23 cellular contexts compared by ENCODE assay signal in the genomic region with DNA sequence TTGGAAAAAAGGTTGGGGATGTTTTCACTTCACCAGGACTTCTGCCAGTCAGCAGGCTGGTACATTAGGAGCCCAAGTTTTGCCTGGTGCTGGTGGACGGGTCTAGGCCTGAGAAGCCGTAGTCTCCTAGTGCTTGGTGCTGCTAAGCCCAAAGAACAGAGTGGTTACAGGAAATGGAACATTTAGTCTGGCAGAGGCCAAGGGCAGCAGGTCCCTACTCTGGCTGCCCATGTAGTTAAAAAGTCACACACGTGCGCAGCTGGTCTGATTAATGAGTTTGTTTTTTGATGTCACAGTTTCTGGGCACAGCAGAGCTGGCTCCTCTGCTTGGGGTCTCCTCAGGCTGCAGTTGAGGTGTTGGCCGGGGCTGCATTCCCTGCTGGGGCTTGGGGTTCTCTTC. TPM values are rescaled to one million over a fixed set of nuclear protein-coding genes. Genes with fewer than 3 reads are reported as not detected.
DNase-seq lines count a peak whose midpoint lies in the region; ATAC-seq and TF ChIP-seq lines count a peak whose summit lies in the region.
"Had no signal": no experiment of that assay in that cellular context is flagged by ENCODE, and none has a peak within 500 bp of the region (broad histone marks: within the 10 kb centered on the region; RNA-seq: fewer than 3 reads in every experiment).

No MANE protein-coding gene starts in this region.

- POLR2A ChIA-PET in CD4-positive, alpha-beta memory T cell (lab: Charles Lee; ENCODE audit: partially characterized antibody): interaction anchor here (1.2 to 2.0 kb wide), 2 partner anchors 20 to 25 kb away, joined by 3 to 4 read pairs; no protein-coding TSS in a partner anchor
- POLR2A ChIA-PET in naive thymus-derived CD4-positive, alpha-beta T cell (lab: Charles Lee): interaction anchor here (1.3 kb wide), 1 partner anchor 14 kb away, joined by 3 read pairs; no protein-coding TSS in a partner anchor

- CTCF ChIA-PET in CD4-positive, alpha-beta memory T cell (lab: Charles Lee; ENCODE audit: partially characterized antibody): interaction anchor here (0.6 to 1.3 kb wide), 2 partner anchors 26 to 1846 kb away, joined by 3 to 4 read pairs; no protein-coding TSS in a partner anchor
- CTCF ChIA-PET in naive thymus-derived CD4-positive, alpha-beta T cell (lab: Charles Lee): interaction anchor here (0.6 kb wide), 1 partner anchor 21 kb away, joined by 3 read pairs; no protein-coding TSS in a partner anchor

- H3K4me1 Mint-ChIP-seq in CD4-positive, alpha-beta memory T cell: peaks cover 16 to 72% (median 41%) of the 10 kb centered on the region in 4 donors
- H3K4me1 Mint-ChIP-seq in GM23338: peaks cover 70% of the 10 kb centered on the region
- H3K4me1 Mint-ChIP-seq in naive thymus-derived CD4-positive, alpha-beta T cell: peaks cover 9 to 86% (median 61%) of the 10 kb centered on the region in 7 donors

- no peak for DNase-seq in CD4-positive, alpha-beta memory T cell
- DNase-seq in GM23338 (ENCODE audit: low spot score) (no peak), iPS-NIHi11 (ENCODE audit: low spot score) (no peak), T1000 (lab: John Stamatoyannopoulos, UW) (no peak)
- no peak for DNase-seq in naive thymus-derived CD4-positive, alpha-beta T cell
- DNase-seq: activated CD4-positive, alpha-beta T cell treated with anti-CD3 and anti-CD28 coated beads, Interleukin-2, amount 50 U/mL, for 1 hour; activated CD8-positive, alpha-beta memory T cell treated with anti-CD3 and anti-CD28 coated beads, Interleukin-2, amount 50 U/mL, for 48 hours; activated gamma-delta T cell treated with Interleukin-2 at 50 U/mL for 16 hours; H7; NCI-H187; NCI-H2227 treated with DMSO at 0.1 percent for 48 hours; NK-92 treated with Interleukin-12 subunit alpha and Interleukin-12 subunit beta, amount 100 ng/mL, for 24 hours; nucleus accumbens; transverse colon had no signal

- no peak overlapping the region for H3K27ac ChIP-seq in CD4-positive, alpha-beta memory T cell (ENCODE audit: low read depth, low read length)
- peak overlapping the region; percentile 76; the same call in 1 of the 2 replicates for H3K27ac ChIP-seq in GM23338 (ENCODE audit: low read depth)
- H3K27ac ChIP-seq in VCaP: peak overlapping the region; percentile 5; the same call in 1 of the 2 replicates
- H3K27ac ChIP-seq in naive thymus-derived CD4-positive, alpha-beta T cell (ENCODE audit: low read depth, low read length): no peak overlapping the region
- H3K27ac ChIP-seq: heart left ventricle, transverse colon had no signal

- H4K20me1 ChIP-seq in GM23338 (replicated peaks; ENCODE audit: insufficient read depth): peaks cover 63% of the 10 kb centered on the region

- peaks cover 6% of the 10 kb centered on the region for H3K36me3 ChIP-seq in CD4-positive, alpha-beta memory T cell (ENCODE audit: insufficient read depth, low read length)
- no peaks in the 10 kb centered on the region; the same call in 1 of the 2 replicates for H3K36me3 ChIP-seq in GM23338 (ENCODE audit: insufficient read depth)
- H3K36me3 ChIP-seq in naive thymus-derived CD4-positive, alpha-beta T cell (ENCODE audit: control insufficient read depth in 2 of 3, insufficient read depth in 3 of 3, low read length in 3 of 3): peaks cover 0 to 31% (median 0%) of the 10 kb centered on the region in 3 experiments
- H3K36me3 ChIP-seq: transverse colon had no signal

- TF ChIP-seq CTCF in GM23338 (conservative IDR thresholded peaks at IDR 0.05; ENCODE audit: low read depth in 2 of 2): no peak
- TF ChIP-seq CTCF in VCaP (conservative IDR thresholded peaks at IDR 0.05): no peak

- H3K9me3 ChIP-seq in CD4-positive, alpha-beta memory T cell (ENCODE audit: control insufficient read depth in 1 of 2, low read length in 2 of 2): no peaks in the 10 kb centered on the region
- H3K9me3 ChIP-seq in naive thymus-derived CD4-positive, alpha-beta T cell (ENCODE audit: control insufficient read depth in 2 of 3, low read length in 3 of 3): no peaks in the 10 kb centered on the region
- H3K9me3 ChIP-seq: heart left ventricle, transverse colon had no signal

- peaks cover 100% of the 10 kb centered on the region for H3K79me2 ChIP-seq in GM23338 (replicated peaks; ENCODE audit: insufficient read depth)

- no peak overlapping the region for H2AFZ ChIP-seq in GM23338

- no peak overlapping the region for H3K4me3 Mint-ChIP-seq in CD4-positive, alpha-beta memory T cell
- H3K4me3 Mint-ChIP-seq in GM23338: no peak overlapping the region
- peak overlapping the region in 3 of 10 donors; percentile 10 to 38 (median 19) for H3K4me3 Mint-ChIP-seq in naive thymus-derived CD4-positive, alpha-beta T cell

- H3K27ac Mint-ChIP-seq in CD4-positive, alpha-beta memory T cell: peak overlapping the region in 4 of 7 donors; percentile 19 to 81 (median 76)
- H3K27ac Mint-ChIP-seq in GM23338: no peak overlapping the region
- H3K27ac Mint-ChIP-seq in naive thymus-derived CD4-positive, alpha-beta T cell: peak overlapping the region in 7 of 9 donors; percentile 40 to 78 (median 59)

- peaks cover 12% of the 10 kb centered on the region for H3K4me1 ChIP-seq in CD4-positive, alpha-beta memory T cell (ENCODE audit: insufficient read depth, low read length)
- peaks cover 26% of the 10 kb centered on the region for H3K4me1 ChIP-seq in GM23338 (ENCODE audit: insufficient read depth)
- peaks cover 0 to 7% of the 10 kb centered on the region in 2 donors for H3K4me1 ChIP-seq in naive thymus-derived CD4-positive, alpha-beta T cell (ENCODE audit: control insufficient read depth in 2 of 2, insufficient read depth in 2 of 2, low read length in 2 of 2)

- 0 out of 2 replicates have a peak, but pooled peaks cover 2% of the 10 kb centered on the region for H3F3A ChIP-seq in GM23338 (replicated peaks; ENCODE audit: low read depth)

- no peaks in the 10 kb centered on the region for H3K27me3 Mint-ChIP-seq in CD4-positive, alpha-beta memory T cell
- H3K27me3 Mint-ChIP-seq in GM23338 (ENCODE audit: insufficient read depth, low read depth, poor library complexity): peaks cover 12% of the 10 kb centered on the region
- no peaks in the 10 kb centered on the region for H3K27me3 Mint-ChIP-seq in naive thymus-derived CD4-positive, alpha-beta T cell
- H3K27me3 Mint-ChIP-seq: IgD-negative memory B cell had no signal

- 0 out of 2 replicates have a peak overlapping the region, but pooled peaks have one; percentile 38 for H3K4me2 ChIP-seq in GM23338

- ATAC-seq in GM23338: no peak
- no peak for ATAC-seq in naive thymus-derived CD4-positive, alpha-beta T cell
- ATAC-seq in HG02852 (IDR thresholded peaks at IDR 0.05; ENCODE audit: unreplicated experiment): no peak
- no peak for ATAC-seq in GM21367 (IDR thresholded peaks at IDR 0.05; ENCODE audit: unreplicated experiment)
- ATAC-seq: heart left ventricle, right cardiac atrium had no signal

- no peaks in the 10 kb centered on the region for H3K27me3 ChIP-seq in CD4-positive, alpha-beta memory T cell (ENCODE audit: insufficient read depth, low read length)
- no peaks in the 10 kb centered on the region for H3K27me3 ChIP-seq in GM23338 (ENCODE audit: insufficient read depth)
- no peaks in the 10 kb centered on the region for H3K27me3 ChIP-seq in naive thymus-derived CD4-positive, alpha-beta T cell (ENCODE audit: control insufficient read depth in 2 of 2, insufficient read depth in 2 of 2, low read length in 2 of 2)
- H3K27me3 ChIP-seq: heart left ventricle, transverse colon had no signal

- intact Hi-C loops in CD4-positive, alpha-beta memory T cell (cut with micrococcal nuclease): no loop called here
- intact Hi-C loops in naive thymus-derived CD4-positive, alpha-beta T cell (cut with micrococcal nuclease): no loop called here

- H3K9me2 ChIP-seq in GM23338 (ENCODE audit: insufficient read depth): no peaks in the 10 kb centered on the region

- peaks cover 3 to 22% of the 10 kb centered on the region in 2 donors for H3K36me3 Mint-ChIP-seq in CD4-positive, alpha-beta memory T cell
- H3K36me3 Mint-ChIP-seq in GM23338 (ENCODE audit: low read depth): peaks cover 37% of the 10 kb centered on the region
- H3K36me3 Mint-ChIP-seq in naive thymus-derived CD4-positive, alpha-beta T cell: peaks cover 0 to 41% (median 0%) of the 10 kb centered on the region in 5 donors
- H3K36me3 Mint-ChIP-seq: IgD-negative memory B cell had no signal

- no peak overlapping the region for H3K4me3 ChIP-seq in CD4-positive, alpha-beta memory T cell (ENCODE audit: low read length in 2 of 2)
- no peak overlapping the region for H3K4me3 ChIP-seq in GM23338
- no peak overlapping the region for H3K4me3 ChIP-seq in naive thymus-derived CD4-positive, alpha-beta T cell (ENCODE audit: low read length)
- H3K4me3 ChIP-seq: heart left ventricle, transverse colon had no signal

- H3K9me3 Mint-ChIP-seq in CD4-positive, alpha-beta memory T cell: no peaks in the 10 kb centered on the region
- H3K9me3 Mint-ChIP-seq in GM23338: no peaks in the 10 kb centered on the region
- H3K9me3 Mint-ChIP-seq in naive thymus-derived CD4-positive, alpha-beta T cell: peaks cover 0 to 1% (median 0%) of the 10 kb centered on the region in 11 donors
- H3K9me3 Mint-ChIP-seq: IgD-negative memory B cell had no signal

TF ChIP-seq in GM23338, 12 proteins besides CTCF, POLR2A, EP300 and RAD21 (continues in another document):
- TF ChIP-seq STAT1 (IDR thresholded peaks at IDR 0.05; ENCODE audit: unreplicated experiment) (no peak), NANOG (IDR thresholded peaks at IDR 0.05; ENCODE audit: borderline replicate concordance) (no peak), ZNF331 (CRISPR knock-in tag; IDR thresholded peaks at IDR 0.05; ENCODE audit: low read depth) (no peak)

RNA-seq across cellular contexts. Expression of a gene that starts 20.6 kb away (rescaled TPM):
- total RNA-seq in CD4-positive, alpha-beta memory T cell: 10 to 100 TPM; 75.3 to 75.6 TPM
- polyA plus RNA-seq in CD4-positive, alpha-beta memory T cell: 10 to 100 TPM in 1 of 2 donors, 1 to 10 TPM in 1; 3.3 to 27.0 TPM
- total RNA-seq in GM23338 (2014; rRNA removed; shearing (Covaris generic)): 101 and 121 TPM in 2 replicates
- 15.6 and 17.7 TPM in 2 replicates for polyA plus RNA-seq in GM23338 (2016; fragmentation: Nextera tagmentation; extraction: Ambion mirVana)
- 100 to 1,000 TPM in 1 of 5 experiments, 10 to 100 TPM in 4; 56.2 to 103 (median 94.3) TPM for total RNA-seq in naive thymus-derived CD4-positive, alpha-beta T cell
- polyA plus RNA-seq in naive thymus-derived CD4-positive, alpha-beta T cell: 10 to 100 TPM in 1 of 2 donors, 1 to 10 TPM in 1; 6.1 to 19.1 TPM

RNA-seq across cellular contexts. Expression of a gene that starts 55.6 kb away (rescaled TPM):
- under 1 TPM; 0.33 to 0.64 TPM for total RNA-seq in CD4-positive, alpha-beta memory T cell
- 1 to 10 TPM in 1 of 2 donors, under 1 TPM in 1; 0.61 to 1.1 TPM for polyA plus RNA-seq in CD4-positive, alpha-beta memory T cell
- 0.58 and 1.2 TPM in 2 replicates for total RNA-seq in GM23338 (2014; rRNA removed; shearing (Covaris generic))
- polyA plus RNA-seq in GM23338 (2016; fragmentation: Nextera tagmentation; extraction: Ambion mirVana): 0.43 and 0.58 TPM in 2 replicates
- 1 to 10 TPM in 1 of 5 experiments, under 1 TPM in 4; 0.10 to 1.2 (median 0.38) TPM for total RNA-seq in naive thymus-derived CD4-positive, alpha-beta T cell
- polyA plus RNA-seq in naive thymus-derived CD4-positive, alpha-beta T cell: under 1 TPM; 0.40 to 0.54 TPM

RNA-seq across cellular contexts. Expression of a gene that starts 59.1 kb away (rescaled TPM):
- not detected for total RNA-seq in CD4-positive, alpha-beta memory T cell
- not detected for polyA plus RNA-seq in CD4-positive, alpha-beta memory T cell
- not detected in 2 replicates for total RNA-seq in GM23338 (2014; rRNA removed; shearing (Covaris generic))
- polyA plus RNA-seq in GM23338 (2016; fragmentation: Nextera tagmentation; extraction: Ambion mirVana): 1.8 and 2.5 TPM in 2 replicates
- total RNA-seq in naive thymus-derived CD4-positive, alpha-beta T cell: 1 to 10 TPM in 1 of 5 experiments, under 1 TPM in 1, not detected in 3; 0.81 to 1.3 TPM
- under 1 TPM in 1 of 2 donors, not detected in 1; 0.38 TPM for polyA plus RNA-seq in naive thymus-derived CD4-positive, alpha-beta T cell
- total RNA-seq: astrocyte, G401, H7, heart left ventricle, right cardiac atrium, RPMI7951 had no signal
- polyA plus RNA-seq: heart left ventricle had no signal

Comparison
In these comparisons a context has a peak if more than half of its experiments do, and no peak if none do; other contexts are left out.
1. H3K27ac ChIP-seq: peak in GM23338 (single experiment) and VCaP (single experiment); none in CD4-positive, alpha-beta memory T cell (single experiment) and naive thymus-derived CD4-positive, alpha-beta T cell (single experiment).